ENCODE assay signal across 19 cellular contexts in genomic region chr5:169270827-169271226, GRCh38. TPM values are rescaled to one million over a fixed set of nuclear protein-coding genes. Genes with fewer than 3 reads are reported as not detected.
"Had no signal": no experiment of that assay in that cellular context is flagged by ENCODE, and none has a peak within 500 bp of the region (broad histone marks: within the 10 kb centered on the region; RNA-seq: fewer than 3 reads in every experiment).

No MANE protein-coding gene starts in this region.

- ATAC-seq: activated CD8-positive, alpha-beta T cell treated with anti-CD3 and anti-CD28 coated beads for 36 hours; body of pancreas; left ventricle myocardium superior; stimulated activated memory B cell treated with anti-CD40 and anti-IgM and Interleukin-4, amounts not matched to agents 10 μg/mL and 1 μg/mL and 100 μg/mL, for 72 hours had no signal

- H3K4me3 Mint-ChIP-seq: activated CD8-positive, alpha-beta T cell treated with anti-CD3 and anti-CD28 coated beads for 36 hours; activated naive CD4-positive, alpha-beta T cell treated with anti-CD3 and anti-CD28 coated beads for 36 hours; activated T-cell treated with anti-CD3 and anti-CD28 coated beads, Interleukin-2, amount 50 U/mL, for 24 hours; nephron progenitor cell; stimulated activated memory B cell treated with anti-CD40 and anti-IgM and Interleukin-4, amounts not matched to agents 10 μg/mL and 1 μg/mL and 100 μg/mL, for 72 hours had no signal

- H3K4me1 ChIP-seq: body of pancreas, spleen, testis, upper lobe of left lung had no signal

- H3K9me3 ChIP-seq: body of pancreas, sigmoid colon, spleen, testis, upper lobe of left lung had no signal

- H3K36me3 Mint-ChIP-seq: stimulated activated memory B cell treated with anti-CD40 and anti-IgM and Interleukin-4, amounts not matched to agents 10 μg/mL and 1 μg/mL and 100 μg/mL, for 72 hours had no signal

- H3K27me3 ChIP-seq: body of pancreas, sigmoid colon, spleen, testis, upper lobe of left lung had no signal

- H3K36me3 ChIP-seq: spleen, upper lobe of left lung had no signal

- DNase-seq: activated CD4-positive, alpha-beta T cell treated with anti-CD3 and anti-CD28 coated beads for 48 hours; activated CD4-positive, CD25-positive, alpha-beta regulatory T cell; activated CD8-positive, alpha-beta T cell treated with anti-CD3 and anti-CD28 coated beads for 36 hours; activated naive CD4-positive, alpha-beta T cell treated with anti-CD3 and anti-CD28 coated beads for 36 hours; activated T-cell treated with anti-CD3 and anti-CD28 coated beads, Interleukin-2, amount 50 U/mL, for 24 hours; body of pancreas; caudate nucleus; left ventricle myocardium superior; nephron progenitor cell; nucleus accumbens; posterior cingulate gyrus; sigmoid colon; spleen; stimulated activated CD4-positive, alpha-beta T cell treated with anti-CD3 and anti-CD28 coated beads, Interleukin-4, amount 100 ng/mL, for 4 hours; testis; upper lobe of left lung had no signal

- H3K4me3 ChIP-seq: body of pancreas, sigmoid colon, spleen, testis, upper lobe of left lung had no signal

- H3K27me3 Mint-ChIP-seq: activated CD8-positive, alpha-beta T cell treated with anti-CD3 and anti-CD28 coated beads for 36 hours; activated T-cell treated with anti-CD3 and anti-CD28 coated beads, Interleukin-2, amount 50 U/mL, for 24 hours; stimulated activated memory B cell treated with anti-CD40 and anti-IgM and Interleukin-4, amounts not matched to agents 10 μg/mL and 1 μg/mL and 100 μg/mL, for 72 hours had no signal

- H3K4me1 Mint-ChIP-seq: stimulated activated memory B cell treated with anti-CD40 and anti-IgM and Interleukin-4, amounts not matched to agents 10 μg/mL and 1 μg/mL and 100 μg/mL, for 72 hours had no signal

- H3K27ac Mint-ChIP-seq: activated CD8-positive, alpha-beta T cell treated with anti-CD3 and anti-CD28 coated beads for 36 hours; activated naive CD4-positive, alpha-beta T cell treated with anti-CD3 and anti-CD28 coated beads for 36 hours; activated T-cell treated with anti-CD3 and anti-CD28 coated beads, Interleukin-2, amount 50 U/mL, for 24 hours; nephron progenitor cell; stimulated activated memory B cell treated with anti-CD40 and anti-IgM and Interleukin-4, amounts not matched to agents 10 μg/mL and 1 μg/mL and 100 μg/mL, for 72 hours had no signal

- H3K9me3 Mint-ChIP-seq: activated CD8-positive, alpha-beta T cell treated with anti-CD3 and anti-CD28 coated beads for 36 hours; activated naive CD4-positive, alpha-beta T cell treated with anti-CD3 and anti-CD28 coated beads for 36 hours; activated T-cell treated with anti-CD3 and anti-CD28 coated beads, Interleukin-2, amount 50 U/mL, for 24 hours; stimulated activated memory B cell treated with anti-CD40 and anti-IgM and Interleukin-4, amounts not matched to agents 10 μg/mL and 1 μg/mL and 100 μg/mL, for 72 hours had no signal

- H3K27ac ChIP-seq: body of pancreas, sigmoid colon, spleen, testis, upper lobe of left lung had no signal

RNA-seq across cellular contexts. Expression of gene SLIT3, which starts 30.1 kb away (rescaled TPM):
- total RNA-seq: dermis microvascular lymphatic vessel endothelial cell, myocyte had no signal
